ENCODE assay signal across 10 cellular contexts in the genomic region with DNA sequence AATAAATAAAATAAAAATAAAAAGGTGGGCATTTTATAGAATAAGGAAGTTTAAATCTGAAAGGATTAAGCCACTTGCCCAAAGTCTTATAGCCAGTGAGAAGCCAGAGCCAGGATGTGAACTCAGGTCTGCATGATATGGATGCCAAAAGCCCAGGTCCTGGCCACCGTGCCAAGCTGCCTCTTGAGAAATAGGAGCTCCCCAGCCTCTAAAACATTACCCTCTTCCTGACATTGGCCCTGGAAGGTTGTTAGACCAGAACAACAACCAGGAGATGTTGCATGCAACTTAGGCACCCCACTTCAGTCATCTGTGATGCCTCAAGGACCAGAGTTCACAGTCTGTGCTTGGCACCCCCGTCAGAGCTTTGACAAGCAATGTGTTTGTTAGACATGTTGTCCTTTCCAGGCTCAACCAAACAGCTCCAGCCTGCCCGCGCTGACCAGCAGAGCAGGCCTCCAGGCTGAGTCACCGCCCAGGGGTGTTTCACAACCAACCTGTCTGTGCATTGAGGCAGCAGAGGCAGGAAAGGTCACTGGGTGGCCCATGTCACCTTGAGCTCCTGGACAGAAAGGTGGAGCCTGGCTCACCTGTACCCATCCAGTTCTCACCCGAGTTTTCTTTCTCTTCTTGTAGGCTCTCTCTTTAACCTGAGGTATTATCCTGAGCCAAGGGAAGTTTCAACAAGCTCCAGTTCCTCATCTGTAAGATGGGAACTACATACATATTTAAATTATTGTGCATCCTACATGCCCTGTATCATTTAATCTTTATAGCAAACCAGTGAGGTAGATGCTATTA. TPM values are rescaled to one million over a fixed set of nuclear protein-coding genes. Genes with fewer than 3 reads are reported as not detected.
DNase-seq lines count a peak whose midpoint lies in the region; ATAC-seq, FAIRE-seq and TF ChIP-seq lines count a peak whose summit lies in the region.
"Had no signal": no experiment of that assay in that cellular context is flagged by ENCODE, and none has a peak within 500 bp of the region (broad histone marks: within the 10 kb centered on the region; RNA-seq: fewer than 3 reads in every experiment).

No MANE protein-coding gene starts in this region.

- H3K4me1 ChIP-seq in IMR-90 (ENCODE audit: control insufficient read depth, insufficient read depth, low read length) (peaks cover 3% of the 10 kb centered on the region), right lobe of liver (peaks cover 0 to 17% (median 4%) of the 10 kb centered on the region in 4 donors)

- no peak overlapping the region for H3K4ac ChIP-seq in IMR-90 (ENCODE audit: low read depth, low read length)

- H3K9me3 ChIP-seq in AG04450 (ENCODE audit: control insufficient read depth, insufficient read depth, low read length) (no peaks in the 10 kb centered on the region), IMR-90 (ENCODE audit: control insufficient read depth, insufficient read depth, low read length) (no peaks in the 10 kb centered on the region), right lobe of liver (no peaks in the 10 kb centered on the region)

- no peak overlapping the region for H4K91ac ChIP-seq in IMR-90 (ENCODE audit: insufficient read depth, low read depth, low read length)

- TF ChIP-seq CTCF in AG04450 (IDR thresholded peaks at IDR 0.05; ENCODE audit: low read depth, low read length) (no peak), IMR-90 (conservative IDR thresholded peaks at IDR 0.05; ENCODE audit: low read depth, low read length) (no peak), bronchial epithelial cell (IDR thresholded peaks at IDR 0.05; ENCODE audit: insufficient read depth, low read length, severe bottlenecking) (no peak), right lobe of liver (IDR thresholded peaks at IDR 0.05) (no peak)

- H2BK120ac ChIP-seq in IMR-90 (ENCODE audit: low read depth, low read length) = no peak overlapping the region

- no peak overlapping the region for H2BK20ac ChIP-seq in IMR-90 (ENCODE audit: low read depth, low read length)

- H4K5ac ChIP-seq in IMR-90 (ENCODE audit: low read depth, low read length) = no peak overlapping the region

- no peak overlapping the region for H3K4me3 ChIP-seq in AG04450 (ENCODE audit: low read depth, low read length)
- H3K4me3 ChIP-seq in IMR-90 (ENCODE audit: insufficient read depth, low read depth, low read length) = no peak overlapping the region
- H3K4me3 ChIP-seq in bronchial epithelial cell (ENCODE audit: low read depth, low read length) = no peak overlapping the region
- H3K4me3 ChIP-seq in right lobe of liver = no peak overlapping the region

- H3K27me3 ChIP-seq in AG04450 (ENCODE audit: control insufficient read depth, insufficient read depth, low read length) (no peaks in the 10 kb centered on the region), IMR-90 (ENCODE audit: control insufficient read depth, insufficient read depth, low read length) (no peaks in the 10 kb centered on the region; the same call in 1 of the 2 replicates), bronchial epithelial cell (ENCODE audit: control insufficient read depth, insufficient read depth, low read length) (no peaks in the 10 kb centered on the region), right lobe of liver (no peaks in the 10 kb centered on the region)

- no peak overlapping the region for H3K23ac ChIP-seq in IMR-90 (ENCODE audit: low read depth, low read length)

- H4K8ac ChIP-seq in IMR-90 (ENCODE audit: low read depth in 2 of 2, low read length in 2 of 2) = no peak overlapping the region

- no peaks in the 10 kb centered on the region for H3K79me1 ChIP-seq in IMR-90 (ENCODE audit: low read depth in 1 of 2, low read length in 2 of 2)

- H2AFZ ChIP-seq in IMR-90 (replicated peaks; ENCODE audit: low read length, poor library complexity) = peak overlapping the region; percentile 74

- dilution Hi-C loops in IMR-90 (cut with HindIII; ENCODE audit: low sequenced_read_pairs, unreplicated experiment) = no loop called here

- peak overlapping the region; percentile 48 for H2AK9ac ChIP-seq in IMR-90 (replicated peaks; ENCODE audit: low read depth, low read length, poor library complexity)

- ATAC-seq in IMR-90 (ENCODE audit: low read depth) = peak; percentile 93
- ATAC-seq in right lobe of liver = peak; percentile 98 to 99 (median 99)

- H3K18ac ChIP-seq in IMR-90 (ENCODE audit: low read depth, low read length) = no peak overlapping the region

- no peaks in the 10 kb centered on the region for H3K9me1 ChIP-seq in IMR-90 (ENCODE audit: insufficient read depth, low read length)

- H2BK5ac ChIP-seq in IMR-90 (ENCODE audit: low read depth, low read length, poor library complexity, severe bottlenecking) = no peak overlapping the region

- H3K36me3 ChIP-seq in IMR-90 (ENCODE audit: control insufficient read depth, insufficient read depth, low read length) = no peaks in the 10 kb centered on the region
- H3K36me3 ChIP-seq in bronchial epithelial cell (ENCODE audit: control insufficient read depth, insufficient read depth, low read length) = no peaks in the 10 kb centered on the region
- no peaks in the 10 kb centered on the region for H3K36me3 ChIP-seq in right lobe of liver

- no peak overlapping the region for H2BK15ac ChIP-seq in IMR-90 (ENCODE audit: low read depth, low read length)

- no peak overlapping the region for H3K27ac ChIP-seq in AG04450 (ENCODE audit: low read depth, low read length)
- no peak overlapping the region for H3K27ac ChIP-seq in IMR-90 (ENCODE audit: insufficient read depth, low read length)
- peak overlapping the region; percentile 56 to 83 (median 82) for H3K27ac ChIP-seq in right lobe of liver

- FAIRE-seq in bronchial epithelial cell (lab: Jason Lieb, UNC) = peak; percentile 60
- no peak for FAIRE-seq in frontal cortex (lab: Jason Lieb, UNC)
- FAIRE-seq: islet of Langerhans had no signal

- TF ChIP-seq POLR2A in IMR-90 (IDR thresholded peaks at IDR 0.05; ENCODE audit: low read depth, low read length) (no peak), right lobe of liver (IDR thresholded peaks at IDR 0.05) (no peak)

- no peak overlapping the region for H3K4me2 ChIP-seq in IMR-90 (ENCODE audit: low read depth, low read length)

- no peak overlapping the region for H2AK5ac ChIP-seq in IMR-90 (ENCODE audit: low read depth, low read length)

- DNase-seq in AG04450 (ENCODE audit: low read depth, low spot score) (peak; percentile 24), IMR-90 (peak; percentile 70), bronchial epithelial cell (ENCODE audit: low read depth) (peak; percentile 78), right lobe of liver (peak; percentile 93 to 97 (median 96)), frontal cortex (ENCODE audit: low spot score in 2 of 2) (no peak), medulla oblongata (ENCODE audit: extremely low spot score) (no peak), NCI-H2081 (lab: John Stamatoyannopoulos, UW) (no peak), NCI-H1694 treated with DMSO at 0.1 percent for 48 hours (lab: John Stamatoyannopoulos, UW) (no peak)
- DNase-seq: CD4-positive, CD25-positive, alpha-beta regulatory T cell had no signal

- H3K9ac ChIP-seq in IMR-90 (ENCODE audit: low read depth, low read length) = no peak overlapping the region

- H3K14ac ChIP-seq in IMR-90 (replicated peaks; ENCODE audit: low read depth, low read length) = no peak overlapping the region

- H3K56ac ChIP-seq in IMR-90 (ENCODE audit: extremely low read depth, insufficient read depth, low read length) = no peak overlapping the region

- WGBS in IMR-90 (ENCODE audit: extremely low coverage in 2 of 2, insufficient read length in 1 of 2), 2 experiments = 56% methylated on average over 4 of the region's 6 CpGs; no CpG with 5 or more reads in 1 of the 2 experiments
- WGBS in right lobe of liver (ENCODE audit: insufficient coverage, low coverage, low lambda C conversion rate, missing lambda C conversion rate) = 20% methylated on average over 4 of the region's 6 CpGs

- BruUV-seq in IMR-90 (replicated peaks; lab: Mats Ljungman, UMichigan) = no TSS peak

- no peak for TF ChIP-seq RAD21 in IMR-90 (IDR thresholded peaks at IDR 0.05; ENCODE audit: low read length)

- no peaks in the 10 kb centered on the region for H4K20me1 ChIP-seq in IMR-90 (ENCODE audit: insufficient read depth, low read length)

- in situ Hi-C loops in IMR-90 (cut with MboI; ENCODE audit: low sequenced_read_pairs) = no loop called here

- intact Hi-C loops in IMR-90 (cut with micrococcal nuclease) = no loop called here
- intact Hi-C loops in right lobe of liver (cut with DNase I) = no loop called here

- CTCF ChIA-PET in AG04450 (lab: Charles Lee) (interaction anchor here (0.8 kb wide), 1 partner anchor 65 kb away, joined by 4 read pairs; no protein-coding TSS in a partner anchor), IMR-90 (lab: Yijun Ruan, JAX) (no interaction called here)

- POLR2A ChIA-PET in AG04450 (lab: Yijun Ruan, JAX) = interaction anchor here (0.6 to 1.3 kb wide), 4 partner anchors 13 to 65 kb away, joined by 3 to 7 read pairs (median 4); partner anchors contain the start of gene MED18
- POLR2A ChIA-PET in IMR-90 (lab: Charles Lee; ENCODE audit: unreplicated experiment) = interaction anchor here (0.6 to 1.0 kb wide), 3 partner anchors 12 to 52 kb away, joined by 3 to 6 read pairs (median 4); partner anchors contain the start of gene MED18

RNA-seq across cellular contexts. Expression of gene MED18, which starts 14.9 kb away (rescaled TPM):
- polyA plus RNA-seq in AG04450 (2011; rRNA removed) = 20.1 and 21.2 TPM in 2 replicates
- polyA minus RNA-seq in AG04450 (2011; rRNA and poly(A)+ RNA removed) = 41.8 and 44.9 TPM in 2 replicates
- total RNA-seq in IMR-90 (2012; rRNA removed) = 28.9 and 32.8 TPM in 2 replicates
- 12.2 and 12.9 TPM in 2 replicates for polyA plus RNA-seq in IMR-90 (2012; rRNA removed)
- polyA plus RNA-seq in IMR-90 (2012; cell fraction: cytosol; rRNA removed) = 8.0 and 8.7 TPM in 2 replicates
- 3.9 and 6.0 TPM in 2 replicates for polyA plus RNA-seq in IMR-90 (2012; cell fraction: nucleus; rRNA removed; ENCODE audit: low replicate concordance)
- total RNA-seq in bronchial epithelial cell = 55.0 and 59.5 TPM in 2 replicates
- total RNA-seq in right lobe of liver = 10 to 100 TPM in 4 of 6 experiments, 1 to 10 TPM in 2; 9.1 to 16.4 (median 11.8) TPM
- 15.1 TPM for total RNA-seq in frontal cortex

RNA-seq across cellular contexts. Expression of gene SESN2, which starts 54.6 kb away (rescaled TPM):
- polyA plus RNA-seq in AG04450 (2011; rRNA removed) = 27.5 and 31.9 TPM in 2 replicates
- polyA minus RNA-seq in AG04450 (2011; rRNA and poly(A)+ RNA removed) = 38.7 and 45.6 TPM in 2 replicates
- total RNA-seq in IMR-90 (2012; rRNA removed) = 8.1 and 10.2 TPM in 2 replicates
- polyA plus RNA-seq in IMR-90 (2012; rRNA removed) = 20.9 and 21.7 TPM in 2 replicates
- polyA plus RNA-seq in IMR-90 (2012; cell fraction: cytosol; rRNA removed) = 12.0 and 27.8 TPM in 2 replicates
- polyA plus RNA-seq in IMR-90 (2012; cell fraction: nucleus; rRNA removed; ENCODE audit: low replicate concordance) = 32.4 and 50.9 TPM in 2 replicates
- total RNA-seq in bronchial epithelial cell = 24.2 and 36.4 TPM in 2 replicates
- total RNA-seq in right lobe of liver = 10 to 100 TPM in 4 of 6 experiments, 1 to 10 TPM in 2; 4.5 to 17.9 (median 14.0) TPM
- 4.5 TPM for total RNA-seq in frontal cortex

RNA-seq across cellular contexts. Expression of gene PHACTR4, which starts 55.6 kb away (rescaled TPM):
- polyA plus RNA-seq in AG04450 (2011; rRNA removed) = 12.3 and 15.2 TPM in 2 replicates
- 14.0 and 14.9 TPM in 2 replicates for polyA minus RNA-seq in AG04450 (2011; rRNA and poly(A)+ RNA removed)
- 6.9 and 7.5 TPM in 2 replicates for total RNA-seq in IMR-90 (2012; rRNA removed)
- 13.8 and 15.0 TPM in 2 replicates for polyA plus RNA-seq in IMR-90 (2012; rRNA removed)
- 4.2 and 7.4 TPM in 2 replicates for polyA plus RNA-seq in IMR-90 (2012; cell fraction: cytosol; rRNA removed)
- 6.5 and 21.4 TPM in 2 replicates for polyA plus RNA-seq in IMR-90 (2012; cell fraction: nucleus; rRNA removed; ENCODE audit: low replicate concordance)
- total RNA-seq in bronchial epithelial cell = 3.2 and 6.7 TPM in 2 replicates
- total RNA-seq in right lobe of liver = 10 to 100 TPM; 16.1 to 25.8 (median 23.3) TPM
- total RNA-seq in frontal cortex = 10.6 TPM

Comparison
In these comparisons a context has a peak if more than half of its experiments do, and no peak if none do; other contexts are left out.
1. DNase-seq: peak in AG04450 (single experiment), IMR-90 (single experiment), bronchial epithelial cell (single experiment) and right lobe of liver (3 of 3); none in frontal cortex (0 of 2), medulla oblongata (single experiment), NCI-H2081 (0 of 2) and NCI-H1694 treated with DMSO at 0.1 percent for 48 hours (single experiment).
2. H3K27ac ChIP-seq: peak in right lobe of liver (3 of 3); none in AG04450 (single experiment) and IMR-90 (single experiment).